11 cellular contexts compared by ENCODE assay signal in genomic region chr22:20469110-20469855, GRCh38. TPM values are rescaled to one million over a fixed set of nuclear protein-coding genes. Genes with fewer than 3 reads are reported as not detected.
DNase-seq lines count a peak whose midpoint lies in the region; ATAC-seq and TF ChIP-seq lines count a peak whose summit lies in the region.
"Had no signal": no experiment of that assay in that cellular context is flagged by ENCODE, and none has a peak within 500 bp of the region (broad histone marks: within the 10 kb centered on the region; RNA-seq: fewer than 3 reads in every experiment).

No MANE protein-coding gene starts in this region.

- H3K9me3 ChIP-seq in MG63, result no peaks in the 10 kb centered on the region
- H3K9me3 ChIP-seq: right lobe of liver had no signal

- no peak for ATAC-seq in HG02885 (IDR thresholded peaks at IDR 0.05; ENCODE audit: poor library complexity, unreplicated experiment)
- ATAC-seq: right lobe of liver had no signal

- H3K4me3 ChIP-seq in MG63, result no peak overlapping the region
- H3K4me3 ChIP-seq: right lobe of liver had no signal

- peaks cover 34% of the 10 kb centered on the region for H3K36me3 Mint-ChIP-seq in activated naive CD4-positive, alpha-beta T cell treated with anti-CD3 and anti-CD28 coated beads, Interleukin-2, amount 10 ng/mL, durations not matched to agents 7 days and 5 days
- H3K36me3 Mint-ChIP-seq in activated CD4-positive, alpha-beta memory T cell treated with anti-CD3 and anti-CD28 coated beads for 36 hours, result peaks cover 21% of the 10 kb centered on the region
- H3K36me3 Mint-ChIP-seq in chondrocyte (ENCODE audit: low read depth), result peaks cover 27% of the 10 kb centered on the region
- H3K36me3 Mint-ChIP-seq in stimulated activated naive CD8-positive, alpha-beta T cell treated with anti-CD3 and anti-CD28 coated beads, Interleukin-15, Interleukin-2, amounts not matched to agents 100 ng/mL and 50 ng/mL, for 24 hours (ENCODE audit: low read depth), result peaks cover 19% of the 10 kb centered on the region
- H3K36me3 Mint-ChIP-seq in CD14-positive monocyte, result peaks cover 46 to 67% of the 10 kb centered on the region in 2 donors

- intact Hi-C loops in activated CD4-positive, alpha-beta memory T cell treated with anti-CD3 and anti-CD28 coated beads for 36 hours (cut with micrococcal nuclease), result no loop called here
- intact Hi-C loops in CD14-positive monocyte (cut with micrococcal nuclease), result no loop called here

- no peaks in the 10 kb centered on the region for H3K27me3 Mint-ChIP-seq in activated naive CD4-positive, alpha-beta T cell treated with anti-CD3 and anti-CD28 coated beads, Interleukin-2, amount 10 ng/mL, durations not matched to agents 7 days and 5 days
- H3K27me3 Mint-ChIP-seq in activated CD4-positive, alpha-beta memory T cell treated with anti-CD3 and anti-CD28 coated beads for 36 hours, result no peaks in the 10 kb centered on the region
- H3K27me3 Mint-ChIP-seq in chondrocyte (ENCODE audit: low read depth) (no peaks in the 10 kb centered on the region), CD14-positive monocyte (ENCODE audit: low read depth in 3 of 3) (no peaks in the 10 kb centered on the region)
- no peaks in the 10 kb centered on the region for H3K27me3 Mint-ChIP-seq in stimulated activated naive CD8-positive, alpha-beta T cell treated with anti-CD3 and anti-CD28 coated beads, Interleukin-15, Interleukin-2, amounts not matched to agents 100 ng/mL and 50 ng/mL, for 24 hours

- no peaks in the 10 kb centered on the region for H3K27me3 ChIP-seq in MG63
- H3K27me3 ChIP-seq: right lobe of liver had no signal

- H3K4me1 Mint-ChIP-seq in activated naive CD4-positive, alpha-beta T cell treated with anti-CD3 and anti-CD28 coated beads, Interleukin-2, amount 10 ng/mL, durations not matched to agents 7 days and 5 days, result peaks cover 48% of the 10 kb centered on the region
- H3K4me1 Mint-ChIP-seq in activated CD4-positive, alpha-beta memory T cell treated with anti-CD3 and anti-CD28 coated beads for 36 hours (ENCODE audit: low read depth), result peaks cover 47% of the 10 kb centered on the region
- H3K4me1 Mint-ChIP-seq in chondrocyte (ENCODE audit: low read depth), result no peaks in the 10 kb centered on the region
- H3K4me1 Mint-ChIP-seq in stimulated activated naive CD8-positive, alpha-beta T cell treated with anti-CD3 and anti-CD28 coated beads, Interleukin-15, Interleukin-2, amounts not matched to agents 100 ng/mL and 50 ng/mL, for 24 hours (ENCODE audit: low read depth), result peaks cover 42% of the 10 kb centered on the region
- H3K4me1 Mint-ChIP-seq in CD14-positive monocyte, result peaks cover 16% of the 10 kb centered on the region

- peaks cover 4% of the 10 kb centered on the region; the same call in 1 of the 2 replicates for H3K36me3 ChIP-seq in MG63

- CTCF ChIA-PET in activated naive CD4-positive, alpha-beta T cell treated with anti-CD3 and anti-CD28 coated beads, Interleukin-2, amount 10 ng/mL, durations not matched to agents 7 days and 5 days (lab: Charles Lee), result interaction anchor here (2.6 kb wide), 1 partner anchor 13 kb away, joined by 10 read pairs; no protein-coding TSS in a partner anchor
- CTCF ChIA-PET in activated CD4-positive, alpha-beta memory T cell treated with anti-CD3 and anti-CD28 coated beads for 36 hours (lab: Charles Lee), result interaction anchor here (1.6 to 1.7 kb wide), 2 partner anchors 13 kb away, joined by 10 to 12 read pairs; no protein-coding TSS in a partner anchor

- no peak overlapping the region for H3K4me3 Mint-ChIP-seq in activated naive CD4-positive, alpha-beta T cell treated with anti-CD3 and anti-CD28 coated beads, Interleukin-2, amount 10 ng/mL, durations not matched to agents 7 days and 5 days
- no peak overlapping the region for H3K4me3 Mint-ChIP-seq in activated CD4-positive, alpha-beta memory T cell treated with anti-CD3 and anti-CD28 coated beads for 36 hours
- H3K4me3 Mint-ChIP-seq in chondrocyte (ENCODE audit: unreplicated experiment) (no peak overlapping the region), CD14-positive monocyte (no peak overlapping the region)
- H3K4me3 Mint-ChIP-seq in stimulated activated naive CD8-positive, alpha-beta T cell treated with anti-CD3 and anti-CD28 coated beads, Interleukin-15, Interleukin-2, amounts not matched to agents 100 ng/mL and 50 ng/mL, for 24 hours, result no peak overlapping the region

- POLR2A ChIA-PET in activated CD4-positive, alpha-beta memory T cell treated with anti-CD3 and anti-CD28 coated beads for 36 hours (lab: Charles Lee), result interaction anchor here (1.1 kb wide), 1 partner anchor 25 kb away, joined by 3 read pairs; no protein-coding TSS in a partner anchor

- peak overlapping the region; percentile 69 for H3K27ac Mint-ChIP-seq in activated naive CD4-positive, alpha-beta T cell treated with anti-CD3 and anti-CD28 coated beads, Interleukin-2, amount 10 ng/mL, durations not matched to agents 7 days and 5 days
- peak overlapping the region; percentile 57 for H3K27ac Mint-ChIP-seq in activated CD4-positive, alpha-beta memory T cell treated with anti-CD3 and anti-CD28 coated beads for 36 hours
- H3K27ac Mint-ChIP-seq in chondrocyte (ENCODE audit: unreplicated experiment) (no peak overlapping the region), CD14-positive monocyte (peak overlapping the region in 1 of 7 donors; percentile 0)
- H3K27ac Mint-ChIP-seq in stimulated activated naive CD8-positive, alpha-beta T cell treated with anti-CD3 and anti-CD28 coated beads, Interleukin-15, Interleukin-2, amounts not matched to agents 100 ng/mL and 50 ng/mL, for 24 hours, result peak overlapping the region; percentile 31

- no peaks in the 10 kb centered on the region for H3K9me3 Mint-ChIP-seq in activated naive CD4-positive, alpha-beta T cell treated with anti-CD3 and anti-CD28 coated beads, Interleukin-2, amount 10 ng/mL, durations not matched to agents 7 days and 5 days
- H3K9me3 Mint-ChIP-seq in activated CD4-positive, alpha-beta memory T cell treated with anti-CD3 and anti-CD28 coated beads for 36 hours, result no peaks in the 10 kb centered on the region
- no peaks in the 10 kb centered on the region for H3K9me3 Mint-ChIP-seq in chondrocyte (ENCODE audit: low read depth)
- H3K9me3 Mint-ChIP-seq in stimulated activated naive CD8-positive, alpha-beta T cell treated with anti-CD3 and anti-CD28 coated beads, Interleukin-15, Interleukin-2, amounts not matched to agents 100 ng/mL and 50 ng/mL, for 24 hours, result no peaks in the 10 kb centered on the region
- no peaks in the 10 kb centered on the region for H3K9me3 Mint-ChIP-seq in CD14-positive monocyte

- TF ChIP-seq CTCF in chondrocyte (IDR thresholded peaks at IDR 0.05) (no peak), CD14-positive monocyte (IDR thresholded peaks at IDR 0.05) (no peak)

- DNase-seq in activated naive CD4-positive, alpha-beta T cell treated with anti-CD3 and anti-CD28 coated beads, Interleukin-2, amount 10 ng/mL, durations not matched to agents 7 days and 5 days, result no peak
- no peak for DNase-seq in activated naive CD4-positive, alpha-beta T cell (lab: John Stamatoyannopoulos, UW)
- DNase-seq in activated CD4-positive, alpha-beta memory T cell treated with anti-CD3 and anti-CD28 coated beads for 36 hours, result no peak
- peak; percentile 22 for DNase-seq in chondrocyte (ENCODE audit: low spot score)
- no peak for DNase-seq in MG63
- DNase-seq in CD14-positive monocyte (ENCODE audit: low spot score), result no peak
- DNase-seq: Calu3, NCI-H187 had no signal

RNA-seq across cellular contexts. Expression of gene KLHL22, which starts 26.3 kb away (rescaled TPM):
- total RNA-seq in activated CD4-positive, alpha-beta memory T cell treated with anti-CD3 and anti-CD28 coated beads for 36 hours, result 10 to 100 TPM; 23.3 to 25.5 TPM
- 37.3 to 49.3 TPM (median 37.7 TPM) in 3 replicates for total RNA-seq in chondrocyte
- 29.1 and 36.0 TPM in 2 replicates for total RNA-seq in MG63 (2014; rRNA removed; shearing (Covaris generic); ENCODE audit: low replicate concordance)
- polyA plus RNA-seq in CD14-positive monocyte, result 1 to 10 TPM; 7.8 to 9.2 TPM

RNA-seq across cellular contexts. Expression of gene SCARF2, which starts 31.7 kb away (rescaled TPM):
- total RNA-seq in activated CD4-positive, alpha-beta memory T cell treated with anti-CD3 and anti-CD28 coated beads for 36 hours, result under 1 TPM; 0.43 to 0.70 TPM
- 56.5 to 88.8 TPM (median 86.5 TPM) in 3 replicates for total RNA-seq in chondrocyte
- total RNA-seq in MG63 (2014; rRNA removed; shearing (Covaris generic); ENCODE audit: low replicate concordance), result 22.3 and 32.1 TPM in 2 replicates
- under 1 TPM in 1 of 2 donors, not detected in 1; 0.12 TPM for polyA plus RNA-seq in CD14-positive monocyte

RNA-seq across cellular contexts. Expression of gene MED15, which starts 38.1 kb away (rescaled TPM):
- total RNA-seq in activated CD4-positive, alpha-beta memory T cell treated with anti-CD3 and anti-CD28 coated beads for 36 hours, result 10 to 100 TPM; 93.3 to 97.4 TPM
- 105 to 111 TPM (median 110 TPM) in 3 replicates for total RNA-seq in chondrocyte
- total RNA-seq in MG63 (2014; rRNA removed; shearing (Covaris generic); ENCODE audit: low replicate concordance), result 17.2 and 34.0 TPM in 2 replicates
- polyA plus RNA-seq in CD14-positive monocyte, result 10 to 100 TPM; 10.0 to 17.8 TPM

Comparison
In these comparisons a context has a peak if more than half of its experiments do, and no peak if none do; other contexts are left out.
1. RNA of gene SCARF2, which starts 31.7 kb away (total RNA-seq): 56.5 to 88.8 TPM in chondrocyte and 22.3 to 32.1 TPM in MG63; 0.43 to 0.70 TPM in activated CD4-positive, alpha-beta memory T cell treated with anti-CD3 and anti-CD28 coated beads for 36 hours; every median in the first group is over 10 times any median in the second.